24 cellular contexts compared by ENCODE assay signal in genomic region chr1:16245476-16246196, GRCh38.
"Had no signal": no experiment of that assay in that cellular context is flagged by ENCODE, and none has a peak within 500 bp of the region (broad histone marks: within the 10 kb centered on the region; RNA-seq: fewer than 3 reads in every experiment).

No MANE protein-coding gene starts in this region.

- H3K27me3 ChIP-seq: cardiac muscle cell, dorsolateral prefrontal cortex, neural progenitor cell, suprapubic skin, transverse colon had no signal

- DNase-seq: activated CD4-positive, alpha-beta T cell treated with anti-CD3 and anti-CD28 coated beads for 4 hours; activated CD4-positive, alpha-beta T cell treated with anti-CD3 and anti-CD28 coated beads, Interleukin-2, amount 50 U/mL, for 4 hours; activated naive CD4-positive, alpha-beta T cell; activated T-cell treated with anti-CD3 and anti-CD28 coated beads, Interleukin-2, amount 50 U/mL, for 1 hour; cerebellar nuclear complex; effector memory CD4-positive, alpha-beta T cell; erythroblast; hypothalamus; immature natural killer cell; kidney; left colon; natural killer cell; occipital lobe; psoas muscle; stimulated activated CD4-positive, alpha-beta T cell treated with anti-CD3 and anti-CD28 coated beads, Interleukin-15, amount 100 ng/mL, for 24 hours; stimulated activated naive CD4-positive, alpha-beta T cell; transverse colon had no signal

- H3K9me3 ChIP-seq: psoas muscle, suprapubic skin, transverse colon had no signal

- H2AFZ ChIP-seq: neural progenitor cell, parathyroid adenoma had no signal

- H3K9ac ChIP-seq: neural progenitor cell, parathyroid adenoma had no signal

- H3K4me2 ChIP-seq: neural progenitor cell had no signal

- H3K36me3 ChIP-seq: neural progenitor cell had no signal

- ATAC-seq: activated naive CD4-positive, alpha-beta T cell treated with anti-CD3 and anti-CD28 coated beads, Interleukin-2, amount 50 U/mL, for 72 hours; left colon; natural killer cell; psoas muscle had no signal

- H3K4me3 ChIP-seq: cardiac muscle cell, coronary artery, dorsolateral prefrontal cortex, neural progenitor cell, psoas muscle, suprapubic skin, transverse colon had no signal

- H3K79me2 ChIP-seq: parathyroid adenoma had no signal

- H3K27ac ChIP-seq: cardiac muscle cell, parathyroid adenoma, psoas muscle, suprapubic skin, transverse colon had no signal

- FAIRE-seq: kidney had no signal
